ENCODE assay signal across 1 cellular context in genomic region chr5:1293997-1294838, GRCh38.
A peak's percentile ranks its signal among the peaks of the same experiment; 100 is the strongest.
TF ChIP-seq lines count a peak whose summit lies in the region.

No MANE protein-coding gene starts in this region.

TF ChIP-seq in WTC11, 78 proteins besides CTCF, POLR2A, EP300 and RAD21 (continued from another document):
- TF ChIP-seq CDX4 (CRISPR knock-in tag; IDR thresholded peaks at IDR 0.05; ENCODE audit: borderline replicate concordance) (no peak), MAX (CRISPR knock-in tag; IDR thresholded peaks at IDR 0.05) (peak; percentile 86), TEAD4 (CRISPR knock-in tag; IDR thresholded peaks at IDR 0.05) (no peak), ZNF671 (CRISPR knock-in tag; IDR thresholded peaks at IDR 0.05) (no peak), MYBL2 (CRISPR knock-in tag; IDR thresholded peaks at IDR 0.05) (no peak), ZNF396 (CRISPR knock-in tag; IDR thresholded peaks at IDR 0.05; ENCODE audit: borderline replicate concordance) (no peak), GRHL2 (CRISPR knock-in tag; IDR thresholded peaks at IDR 0.05; ENCODE audit: insufficient replicate concordance, severe bottlenecking) (no peak), FOXP4 (CRISPR knock-in tag; IDR thresholded peaks at IDR 0.05) (peak; percentile 30; the same call in 1 of the 2 replicates), CREM (CRISPR knock-in tag; IDR thresholded peaks at IDR 0.05) (no peak; the same call in 1 of the 2 replicates), ZSCAN18 (CRISPR knock-in tag; IDR thresholded peaks at IDR 0.05) (no peak), SP1 (CRISPR knock-in tag; conservative IDR thresholded peaks at IDR 0.05) (no peak), ZMAT4 (CRISPR knock-in tag; IDR thresholded peaks at IDR 0.05) (no peak), ATF1 (CRISPR knock-in tag; IDR thresholded peaks at IDR 0.05) (no peak), ZNF138 (CRISPR knock-in tag; conservative IDR thresholded peaks at IDR 0.05) (no peak), STAT6 (CRISPR knock-in tag; conservative IDR thresholded peaks at IDR 0.05; ENCODE audit: low read depth) (no peak), ZNF317 (CRISPR knock-in tag; IDR thresholded peaks at IDR 0.05; ENCODE audit: borderline replicate concordance, low read depth) (no peak), NR1H2 (CRISPR knock-in tag; IDR thresholded peaks at IDR 0.05) (no peak), ZNF425 (CRISPR knock-in tag; conservative IDR thresholded peaks at IDR 0.05) (no peak), ATF2 (CRISPR knock-in tag; IDR thresholded peaks at IDR 0.05; ENCODE audit: borderline replicate concordance, low read depth) (no peak), TP53 (CRISPR knock-in tag; IDR thresholded peaks at IDR 0.05) (no peak), NR3C1 (CRISPR knock-in tag; conservative IDR thresholded peaks at IDR 0.05; ENCODE audit: low read depth) (no peak), USF2 (CRISPR knock-in tag; IDR thresholded peaks at IDR 0.05) (no peak), ZNF512 (CRISPR knock-in tag; IDR thresholded peaks at IDR 0.05; ENCODE audit: borderline replicate concordance) (no peak), SMAD4 (CRISPR knock-in tag; IDR thresholded peaks at IDR 0.05) (no peak), ZNF281 (CRISPR knock-in tag; IDR thresholded peaks at IDR 0.05) (0 out of 2 replicates have a peak, but pooled peaks have one; percentile 35), CREB1 (CRISPR knock-in tag; IDR thresholded peaks at IDR 0.05) (no peak)
